Comparison of ENCODE assay signal across 7 cellular contexts in the genomic region with DNA sequence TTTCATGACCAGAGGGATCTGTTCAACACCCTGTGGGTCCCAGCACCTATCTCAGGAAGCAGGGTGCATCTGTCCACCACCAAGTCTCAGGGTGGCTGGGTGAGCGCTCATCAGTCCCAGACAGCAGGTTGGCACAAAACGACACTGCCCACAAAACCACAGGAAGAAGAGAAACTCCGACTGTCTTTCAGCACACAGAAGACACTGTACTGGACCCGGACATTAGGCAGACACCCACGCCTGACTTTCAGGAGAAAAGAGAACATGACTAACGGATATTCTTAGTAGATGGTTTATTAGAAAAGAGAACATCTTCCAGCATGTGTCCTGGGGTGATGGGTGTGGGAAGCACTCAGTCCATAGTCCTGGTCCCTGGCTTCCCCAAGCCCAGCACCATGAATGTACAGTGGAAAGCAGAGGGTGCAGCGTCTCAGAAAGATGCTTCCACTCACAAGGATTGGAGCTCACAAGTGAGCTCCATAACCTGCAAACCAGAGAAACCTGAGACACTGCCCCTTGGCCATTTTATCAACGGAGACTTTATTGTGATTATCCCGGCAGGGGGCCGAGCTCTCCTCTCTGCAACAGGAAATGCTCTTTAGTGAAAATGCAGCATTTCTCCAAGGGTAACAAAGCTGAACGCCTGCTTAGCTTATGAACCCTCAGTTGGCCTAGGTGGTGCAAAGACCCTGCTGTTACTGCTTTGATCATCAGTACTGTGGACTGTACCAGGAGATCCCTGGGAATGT. TPM values are rescaled to one million over a fixed set of nuclear protein-coding genes. Genes with fewer than 3 reads are reported as not detected.
DNase-seq lines count a peak whose midpoint lies in the region; ATAC-seq, FAIRE-seq and TF ChIP-seq lines count a peak whose summit lies in the region.

No MANE protein-coding gene starts in this region.

- peak overlapping the region; percentile 77 for H4K91ac ChIP-seq in H1 (replicated peaks; ENCODE audit: insufficient read length, low read length)

- no peaks in the 10 kb centered on the region for H3K9me3 Mint-ChIP-seq in mesothelial cell of epicardium

- peak overlapping the region in 1 of 4 experiments; percentile 15; a peak in 2 of 8 replicates for H3K4me3 ChIP-seq in H1 (ENCODE audit: extremely low read depth in 1 of 4, insufficient read depth in 2 of 4, low read depth in 3 of 4, low read length in 4 of 4)

- H3K23me2 ChIP-seq in H1 (ENCODE audit: low read depth, low read length): peaks cover 6% of the 10 kb centered on the region; the same call in 1 of the 2 replicates

- peaks cover 8% of the 10 kb centered on the region for H3K4me1 Mint-ChIP-seq in mesothelial cell of epicardium

- H3K18ac ChIP-seq in H1 (ENCODE audit: extremely low read depth, low read length): peak overlapping the region; percentile 96

- CTCF ChIA-PET in H1 (lab: Charles Lee; ENCODE audit: partially characterized antibody): interaction anchor here (1.0 to 2.6 kb wide), 17 partner anchors 13 to 299 kb away, joined by 3 to 24 read pairs (median 5); partner anchors contain the start of gene LCP2

- H2BK5ac ChIP-seq in H1 (ENCODE audit: low read depth, low read length): peak overlapping the region; percentile 98

- ATAC-seq in GM19452 (IDR thresholded peaks at IDR 0.05; ENCODE audit: unreplicated experiment) (peak; percentile 60), HG03565 (IDR thresholded peaks at IDR 0.05; ENCODE audit: unreplicated experiment) (peak; percentile 34)

- H2BK12ac ChIP-seq in H1 (ENCODE audit: low read depth, low read length): peak overlapping the region; percentile 89

- no peaks in the 10 kb centered on the region for H3K27me3 ChIP-seq in H1 (replicated peaks in 1 of 4; ENCODE audit: control insufficient read depth in 3 of 4, extremely low read depth in 1 of 4, insufficient read depth in 3 of 4, low read length in 3 of 4)

- no peak; a peak in 1 of 4 replicates for TF ChIP-seq RAD21 in H1 (IDR thresholded peaks at IDR 0.05 in 1 of 2, conservative IDR thresholded peaks at IDR 0.05 in 1 of 2; ENCODE audit: low read depth in 2 of 2, low read length in 2 of 2)

- H3K79me2 ChIP-seq in H1 (ENCODE audit: control insufficient read depth in 1 of 2, insufficient read depth in 2 of 2, low read length in 2 of 2): no peaks in the 10 kb centered on the region

- no peak overlapping the region for H3K23ac ChIP-seq in H1 (ENCODE audit: insufficient read length)

- no peak overlapping the region for H3K4me3 Mint-ChIP-seq in mesothelial cell of epicardium

- H3K27me3 Mint-ChIP-seq in mesothelial cell of epicardium (ENCODE audit: low read depth): peaks cover 1% of the 10 kb centered on the region

- FAIRE-seq in H1 (lab: Jason Lieb, UNC): no peak

- H3K79me1 ChIP-seq in H1 (ENCODE audit: low read depth, low read length): no peaks in the 10 kb centered on the region

- TF ChIP-seq POLR2A in H1 (IDR thresholded peaks at IDR 0.05; ENCODE audit: control extremely low read depth in 1 of 2, low read depth in 2 of 2, low read length in 2 of 2): no peak

- TF ChIP-seq CTCF in H1 (IDR thresholded peaks at IDR 0.05; ENCODE audit: control extremely low read depth in 1 of 3, insufficient read depth in 1 of 3, low read depth in 1 of 3, low read length in 3 of 3) (no peak), mesothelial cell of epicardium (IDR thresholded peaks at IDR 0.05; ENCODE audit: unreplicated experiment) (no peak)

- peak overlapping the region; percentile 11; the same call in 1 of the 2 replicates for H2AK5ac ChIP-seq in H1 (ENCODE audit: low read depth, low read length)

- WGBS in H1 (ENCODE audit: extremely low coverage in 1 of 2, insufficient coverage in 1 of 2, insufficient read length in 1 of 2, insufficient replicate concordance in 2 of 2, low coverage in 1 of 2, low lambda C conversion rate in 2 of 2, missing lambda C conversion rate in 1 of 2), 2 experiments: 56% methylated on average over 11 of the region's 11 CpGs; no CpG with 5 or more reads in 1 of the 2 experiments

- H3K56ac ChIP-seq in H1 (replicated peaks; ENCODE audit: insufficient read length, low read depth, low read length): peak overlapping the region; percentile 32

- H3K9ac ChIP-seq in H1 (replicated peaks in 1 of 4; ENCODE audit: extremely low read depth in 1 of 4, low read depth in 3 of 4, low read length in 3 of 4): no peak overlapping the region; a peak in 1 of 7 replicates

- peak overlapping the region; percentile 69 for H2BK120ac ChIP-seq in H1 (replicated peaks; ENCODE audit: low read depth, low read length)

- H3K36me3 ChIP-seq in H1 (ENCODE audit: control insufficient read depth in 2 of 4, insufficient read depth in 4 of 4, low read length in 3 of 4): no peaks in the 10 kb centered on the region

- no peak overlapping the region for H4K8ac ChIP-seq in H1 (ENCODE audit: extremely low read depth, insufficient read depth, low read length)

- no peaks in the 10 kb centered on the region for H3K36me3 Mint-ChIP-seq in mesothelial cell of epicardium

- H3K14ac ChIP-seq in H1 (ENCODE audit: insufficient read length): no peak overlapping the region

- H3K27ac ChIP-seq in H1 (ENCODE audit: low read depth, low read length): no peak overlapping the region

- H4K5ac ChIP-seq in H1 (ENCODE audit: insufficient read length, low read depth, low read length): peak overlapping the region; percentile 7

- POLR2A ChIA-PET in H1 (lab: Charles Lee; ENCODE audit: partially characterized antibody): interaction anchor here (0.9 to 1.4 kb wide), 2 partner anchors 55 to 96 kb away, joined by 3 read pairs; no protein-coding TSS in a partner anchor

- H2AFZ ChIP-seq in H1 (ENCODE audit: low read length): no peak overlapping the region

- no peak overlapping the region for H2BK15ac ChIP-seq in H1 (ENCODE audit: low read length)

- peak overlapping the region; percentile 16 for H3K4ac ChIP-seq in H1 (replicated peaks; ENCODE audit: insufficient read length, low read depth, low read length)

- H3K9me3 ChIP-seq in H1 (ENCODE audit: insufficient read depth in 2 of 2, low read depth in 1 of 2, low read length in 1 of 2): no peaks in the 10 kb centered on the region

- peak overlapping the region; percentile 46 to 50; a peak in 3 of 4 replicates for H3K4me2 ChIP-seq in H1 (ENCODE audit: insufficient read depth in 1 of 2, low read depth in 2 of 2, low read length in 2 of 2)

- peaks cover 7 to 31% (median 23%) of the 10 kb centered on the region in 4 experiments for H3K4me1 ChIP-seq in H1 (replicated peaks in 1 of 4; ENCODE audit: control insufficient read depth in 3 of 4, insufficient read depth in 4 of 4, low read length in 3 of 4)

- DNase-seq in activated CD4-positive, alpha-beta T cell treated with anti-CD3 and anti-CD28 coated beads for 1 hour: peak; percentile 41
- DNase-seq in H1 (ENCODE audit: low read depth in 1 of 2, low spot score in 2 of 2) (peak in 1 of 2 experiments; percentile 67), T1000 (lab: John Stamatoyannopoulos, UW) (no peak), mesothelial cell of epicardium (ENCODE audit: low spot score in 2 of 2, unreplicated experiment in 2 of 2) (no peak)
- DNase-seq in stimulated activated CD4-positive, alpha-beta T cell treated with anti-CD3 and anti-CD28 coated beads, TNF-alpha, amount 100 ng/mL, for 4 hours (ENCODE audit: low read depth in 3 of 3): peak in 2 of 3 experiments; percentile 45 to 70

- no peak overlapping the region for H3K27ac Mint-ChIP-seq in mesothelial cell of epicardium

- H4K20me1 ChIP-seq in H1 (replicated peaks in 1 of 2; ENCODE audit: control insufficient read depth in 1 of 2, insufficient read depth in 2 of 2, low read length in 2 of 2): no peaks in the 10 kb centered on the region

- TF ChIP-seq EP300 in H1 (IDR thresholded peaks at IDR 0.05; ENCODE audit: borderline replicate concordance in 1 of 2, low read depth in 2 of 2, low read length in 2 of 2): no peak

- H2BK20ac ChIP-seq in H1 (ENCODE audit: low read length): peak overlapping the region; percentile 94

TF ChIP-seq in H1, 55 proteins besides CTCF, POLR2A, EP300 and RAD21:
- TF ChIP-seq SIRT6 (IDR thresholded peaks at IDR 0.05; ENCODE audit: low read length) (no peak), ATF3 (IDR thresholded peaks at IDR 0.05; ENCODE audit: insufficient read depth, low read depth, low read length) (no peak), SAP30 (IDR thresholded peaks at IDR 0.05; ENCODE audit: insufficient read depth, insufficient replicate concordance, low read length) (no peak), SP1 (IDR thresholded peaks at IDR 0.05; ENCODE audit: low read depth, low read length) (0 out of 2 replicates have a peak, but pooled peaks have one; percentile 38)

RNA-seq across cellular contexts. Expression of gene LCP2, which starts 35.8 kb away (rescaled TPM):
- total RNA-seq in H1 (2021; fragmentation: NEBNext Ultra II Directional; extraction: Animal tissue kit (Norgen Biotek cat#: 25700)): 0.26 and 0.42 TPM in 2 replicates
- 0.11 and 0.33 TPM in 2 replicates for polyA plus RNA-seq in H1 (2011; rRNA removed)
- polyA plus RNA-seq in H1 (2011; cell fraction: cytosol; rRNA removed): 0.25 TPM
- polyA plus RNA-seq in H1 (2011; cell fraction: nucleus; rRNA removed): not detected
- polyA plus RNA-seq in H1 (2012, experiment 1 of 2): 0.14 to 0.25 TPM (median 0.19 TPM) in 4 replicates
- polyA plus RNA-seq in H1 (2012, experiment 2 of 2): 0.08 TPM
- 0.47 TPM for polyA plus RNA-seq in H1 (2013, experiment 1 of 2)
- polyA plus RNA-seq in H1 (2013, experiment 2 of 2): 0.37 TPM
- polyA minus RNA-seq in H1 (2011; rRNA and poly(A)+ RNA removed): 0.22 and 0.24 TPM in 2 replicates
- polyA minus RNA-seq in H1 (2011; cell fraction: cytosol; rRNA and poly(A)+ RNA removed): not detected
- polyA minus RNA-seq in H1 (2011; cell fraction: nucleus; rRNA and poly(A)+ RNA removed): 0.30 TPM
- not detected in 3 replicates for total RNA-seq in mesothelial cell of epicardium

RNA-seq across cellular contexts. Expression of gene KCNMB1, which starts 55.8 kb away (rescaled TPM):
- 0.10 and 0.19 TPM in 2 replicates for total RNA-seq in H1 (2021; fragmentation: NEBNext Ultra II Directional; extraction: Animal tissue kit (Norgen Biotek cat#: 25700))
- polyA plus RNA-seq in H1 (2011; rRNA removed): 0.08 TPM in 2 replicates
- 0.05 TPM for polyA plus RNA-seq in H1 (2011; cell fraction: cytosol; rRNA removed)
- polyA plus RNA-seq in H1 (2011; cell fraction: nucleus; rRNA removed): 0.16 TPM
- 0.07 to 0.20 TPM (median 0.12 TPM) in 4 replicates for polyA plus RNA-seq in H1 (2012, experiment 1 of 2)
- 0.09 TPM for polyA plus RNA-seq in H1 (2012, experiment 2 of 2)
- polyA plus RNA-seq in H1 (2013, experiment 1 of 2): 0.20 TPM
- 0.28 TPM for polyA plus RNA-seq in H1 (2013, experiment 2 of 2)
- 0.09 and 0.12 TPM in 2 replicates for polyA minus RNA-seq in H1 (2011; rRNA and poly(A)+ RNA removed)
- polyA minus RNA-seq in H1 (2011; cell fraction: cytosol; rRNA and poly(A)+ RNA removed): not detected
- not detected for polyA minus RNA-seq in H1 (2011; cell fraction: nucleus; rRNA and poly(A)+ RNA removed)
- total RNA-seq in mesothelial cell of epicardium: 0.20 to 0.27 TPM (median 0.22 TPM) in 3 replicates

Comparison
In these comparisons a context has a peak if more than half of its experiments do, and no peak if none do; other contexts are left out.
1. DNase-seq: peak in activated CD4-positive, alpha-beta T cell treated with anti-CD3 and anti-CD28 coated beads for 1 hour (single experiment) and stimulated activated CD4-positive, alpha-beta T cell treated with anti-CD3 and anti-CD28 coated beads, TNF-alpha, amount 100 ng/mL, for 4 hours (2 of 3); none in T1000 (single experiment) and mesothelial cell of epicardium (0 of 2).